Comparison of ENCODE assay signal across 10 cellular contexts in the genomic region with DNA sequence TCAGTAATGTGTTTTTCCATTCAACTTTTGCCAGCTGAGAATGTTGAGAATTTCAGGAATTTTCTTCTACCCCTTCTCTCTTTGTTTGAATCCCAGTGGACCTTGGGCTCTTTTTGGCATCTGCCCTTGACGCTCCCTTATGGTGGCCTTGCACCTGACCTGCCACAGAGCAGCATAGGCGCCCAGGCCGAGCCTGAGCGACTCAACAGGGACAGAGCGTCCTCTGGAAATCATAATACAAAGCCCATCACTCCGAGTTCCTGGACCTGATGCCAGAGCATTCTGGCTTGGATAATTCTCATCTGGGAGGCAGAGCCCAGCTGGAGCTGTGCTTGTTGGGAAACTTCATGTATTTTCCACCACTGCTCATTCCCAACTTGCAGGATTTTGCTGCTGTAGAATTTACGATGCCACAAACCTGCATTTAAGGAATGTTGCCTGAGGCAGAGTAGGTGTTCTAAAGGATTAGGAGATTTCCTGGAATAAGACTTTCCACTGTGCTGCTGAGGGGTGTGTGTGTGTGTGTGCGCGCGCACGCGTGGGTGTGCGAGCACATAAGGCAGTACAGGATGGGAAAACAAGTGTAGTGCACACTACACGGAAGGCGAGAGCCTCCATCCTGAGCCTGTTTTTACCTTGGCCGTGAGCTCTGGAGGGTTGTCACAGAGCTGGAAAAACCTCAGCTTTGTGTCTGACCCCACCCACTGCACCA.
A peak's percentile ranks its signal among the peaks of the same experiment; 100 is the strongest.
DNase-seq lines count a peak whose midpoint lies in the region; ATAC-seq and TF ChIP-seq lines count a peak whose summit lies in the region.
"Had no signal": no experiment of that assay in that cellular context is flagged by ENCODE, and none has a peak within 500 bp of the region (broad histone marks: within the 10 kb centered on the region; RNA-seq: fewer than 3 reads in every experiment).

No MANE protein-coding gene starts in this region.

- H3K4me3 Mint-ChIP-seq in Caco-2 (ENCODE audit: unreplicated experiment): peak overlapping the region; percentile 36
- no peak overlapping the region for H3K4me3 Mint-ChIP-seq in activated T-cell treated with anti-CD3 and anti-CD28 coated beads, Interleukin-2, amount 50 U/mL, for 4 hours

- H3K4me1 Mint-ChIP-seq in Caco-2 (ENCODE audit: low read depth, unreplicated experiment): peaks cover 14% of the 10 kb centered on the region
- no peaks in the 10 kb centered on the region for H3K4me1 Mint-ChIP-seq in activated T-cell treated with anti-CD3 and anti-CD28 coated beads, Interleukin-2, amount 50 U/mL, for 4 hours (ENCODE audit: low read depth)

- peak overlapping the region; percentile 23 for H3K27ac ChIP-seq in hepatocyte
- H3K27ac ChIP-seq: BLaER1 had no signal

- peak overlapping the region; percentile 75 for H3K27ac Mint-ChIP-seq in Caco-2 (ENCODE audit: unreplicated experiment)

- TF ChIP-seq CTCF in Caco-2 (IDR thresholded peaks at IDR 0.05; ENCODE audit: insufficient read depth in 1 of 2, low read depth in 1 of 2, low read length in 1 of 2, severe bottlenecking in 1 of 2, unreplicated experiment in 1 of 2): no peak
- no peak for TF ChIP-seq CTCF in hepatocyte (IDR thresholded peaks at IDR 0.05; ENCODE audit: poor library complexity)

- CTCF ChIA-PET in Caco-2 (lab: Charles Lee): no interaction called here

- H3K36me3 ChIP-seq in Caco-2 (ENCODE audit: control insufficient read depth, insufficient read depth, low read length): no peaks in the 10 kb centered on the region
- H3K36me3 ChIP-seq in hepatocyte (replicated peaks; ENCODE audit: insufficient read depth, low read depth): no peaks in the 10 kb centered on the region
- H3K36me3 ChIP-seq: BLaER1 had no signal

- no peaks in the 10 kb centered on the region for H3K9me3 ChIP-seq in Caco-2
- no peaks in the 10 kb centered on the region for H3K9me3 ChIP-seq in hepatocyte (ENCODE audit: low read depth)

- H3K9me3 Mint-ChIP-seq in Caco-2 (ENCODE audit: unreplicated experiment): no peaks in the 10 kb centered on the region
- H3K9me3 Mint-ChIP-seq in activated T-cell treated with anti-CD3 and anti-CD28 coated beads, Interleukin-2, amount 50 U/mL, for 4 hours: no peaks in the 10 kb centered on the region

- POLR2A ChIA-PET in Caco-2 (lab: Charles Lee): no interaction called here

- H3K4me3 ChIP-seq in Caco-2 (ENCODE audit: low read depth, low read length) (no peak overlapping the region), hepatocyte (no peak overlapping the region)
- H3K4me3 ChIP-seq: BLaER1 had no signal

- peak overlapping the region; percentile 16 for H3K4me2 ChIP-seq in hepatocyte
- H3K4me2 ChIP-seq: BLaER1 had no signal

- H3K9me2 ChIP-seq in hepatocyte (replicated peaks; ENCODE audit: insufficient read depth): no peaks in the 10 kb centered on the region

- no peak overlapping the region for H2AFZ ChIP-seq in hepatocyte

- H3K4me1 ChIP-seq in Caco-2 (peaks cover 37% of the 10 kb centered on the region), hepatocyte (ENCODE audit: insufficient read depth) (peaks cover 27% of the 10 kb centered on the region)

- ATAC-seq in HG02981 (IDR thresholded peaks at IDR 0.05; ENCODE audit: unreplicated experiment): no peak
- no peak for ATAC-seq in activated T-cell treated with anti-CD3 and anti-CD28 coated beads, Interleukin-2, amount 50 U/mL, for 4 hours

- BruUV-seq in Caco-2 (replicated peaks; lab: Mats Ljungman, UMichigan): no TSS peak

- peaks cover 3% of the 10 kb centered on the region for H3K79me2 ChIP-seq in hepatocyte

- no peaks in the 10 kb centered on the region for H3K27me3 Mint-ChIP-seq in Caco-2 (ENCODE audit: insufficient read depth, unreplicated experiment)
- peaks cover 10% of the 10 kb centered on the region for H3K27me3 Mint-ChIP-seq in activated T-cell treated with anti-CD3 and anti-CD28 coated beads, Interleukin-2, amount 50 U/mL, for 4 hours (ENCODE audit: low read depth)

- H4K20me1 ChIP-seq in hepatocyte (ENCODE audit: insufficient read depth, poor library complexity, severe bottlenecking): no peaks in the 10 kb centered on the region
- H4K20me1 ChIP-seq: BLaER1 had no signal

- intact Hi-C loops in Caco-2 (cut with micrococcal nuclease; ENCODE audit: unreplicated experiment): loop anchor here (1.0 to 2.0 kb wide), 2 partner anchors 17 to 68 kb away; no protein-coding TSS in a partner anchor

- 74% methylated on average over 16 of the region's 16 CpGs for WGBS in hepatocyte (ENCODE audit: low lambda C conversion rate, missing lambda C conversion rate)

- DNase-seq in Caco-2: peak; percentile 54 to 56
- peak; percentile 82 for DNase-seq in astrocyte of the hippocampus (ENCODE audit: low read depth, low spot score)
- DNase-seq in hepatocyte (ENCODE audit: low spot score): no peak
- peak; percentile 81 for DNase-seq in pons (ENCODE audit: low spot score)
- no peak for DNase-seq in CD1c-positive myeloid dendritic cell (ENCODE audit: extremely low spot score)
- DNase-seq in activated T-cell treated with anti-CD3 and anti-CD28 coated beads, Interleukin-2, amount 50 U/mL, for 4 hours: no peak
- DNase-seq in activated gamma-delta T cell treated with Interleukin-2 at 50 U/mL for 16 hours: no peak
- DNase-seq: NCI-H2029 had no signal

- H3K36me3 Mint-ChIP-seq in Caco-2 (ENCODE audit: insufficient read depth, unreplicated experiment): peaks cover 8% of the 10 kb centered on the region
- no peaks in the 10 kb centered on the region for H3K36me3 Mint-ChIP-seq in activated T-cell treated with anti-CD3 and anti-CD28 coated beads, Interleukin-2, amount 50 U/mL, for 4 hours (ENCODE audit: insufficient read depth)

- H3K27me3 ChIP-seq in Caco-2 (replicated peaks; ENCODE audit: control insufficient read depth, insufficient read depth, low read length): no peaks in the 10 kb centered on the region
- H3K27me3 ChIP-seq in hepatocyte: no peaks in the 10 kb centered on the region
- H3K27me3 ChIP-seq: BLaER1 had no signal

Comparison
In these comparisons a context has a peak if more than half of its experiments do, and no peak if none do; other contexts are left out.
1. DNase-seq: peak in Caco-2 (2 of 2), astrocyte of the hippocampus (single experiment) and pons (single experiment); none in hepatocyte (single experiment), CD1c-positive myeloid dendritic cell (single experiment), activated T-cell treated with anti-CD3 and anti-CD28 coated beads, Interleukin-2, amount 50 U/mL, for 4 hours (single experiment) and activated gamma-delta T cell treated with Interleukin-2 at 50 U/mL for 16 hours (single experiment).